Comparison of ENCODE assay signal across 10 cellular contexts in genomic region chr2:6353669-6354068, GRCh38.
DNase-seq lines count a peak whose midpoint lies in the region; ATAC-seq lines count a peak whose summit lies in the region.
"Had no signal": no experiment of that assay in that cellular context is flagged by ENCODE, and none has a peak within 500 bp of the region (broad histone marks: within the 10 kb centered on the region; RNA-seq: fewer than 3 reads in every experiment).

No MANE protein-coding gene starts in this region.

- H3K36me3 Mint-ChIP-seq in stimulated activated memory B cell treated with anti-CD40 and anti-IgM and Interleukin-4, amounts not matched to agents 10 μg/mL and 1 μg/mL and 100 μg/mL, for 72 hours = peaks cover 10% of the 10 kb centered on the region

- peaks cover 6% of the 10 kb centered on the region for H3K9me3 Mint-ChIP-seq in stimulated activated memory B cell treated with anti-CD40 and anti-IgM and Interleukin-4, amounts not matched to agents 10 μg/mL and 1 μg/mL and 100 μg/mL, for 72 hours
- H3K9me3 Mint-ChIP-seq: dendritic cell treated with granulocyte-macrophage colony-stimulating factor and Interleukin-4, amounts not matched to agents 40 ng/mL and 50 ng/mL, for 4 days had no signal

- H3K27ac Mint-ChIP-seq in stimulated activated memory B cell treated with anti-CD40 and anti-IgM and Interleukin-4, amounts not matched to agents 10 μg/mL and 1 μg/mL and 100 μg/mL, for 72 hours = no peak overlapping the region
- H3K27ac Mint-ChIP-seq: dendritic cell treated with granulocyte-macrophage colony-stimulating factor and Interleukin-4, amounts not matched to agents 40 ng/mL and 50 ng/mL, for 4 days had no signal

- ATAC-seq in GM19324 (IDR thresholded peaks at IDR 0.05; ENCODE audit: low FRiP score, unreplicated experiment) (peak; percentile 62), HG02623 (IDR thresholded peaks at IDR 0.05; ENCODE audit: unreplicated experiment) (peak; percentile 42), HG03442 (IDR thresholded peaks at IDR 0.05; ENCODE audit: unreplicated experiment) (peak; percentile 54)
- peak; percentile 62 for ATAC-seq in stimulated activated memory B cell treated with anti-CD40 and anti-IgM and Interleukin-4, amounts not matched to agents 10 μg/mL and 1 μg/mL and 100 μg/mL, for 72 hours

- H3K4me1 Mint-ChIP-seq in stimulated activated memory B cell treated with anti-CD40 and anti-IgM and Interleukin-4, amounts not matched to agents 10 μg/mL and 1 μg/mL and 100 μg/mL, for 72 hours = peaks cover 40% of the 10 kb centered on the region

- in situ Hi-C loops in G401 (cut with HindIII; ENCODE audit: low sequenced_read_pairs) = no loop called here

- no peaks in the 10 kb centered on the region for H3K27me3 Mint-ChIP-seq in stimulated activated memory B cell treated with anti-CD40 and anti-IgM and Interleukin-4, amounts not matched to agents 10 μg/mL and 1 μg/mL and 100 μg/mL, for 72 hours
- H3K27me3 Mint-ChIP-seq: dendritic cell treated with granulocyte-macrophage colony-stimulating factor and Interleukin-4, amounts not matched to agents 40 ng/mL and 50 ng/mL, for 4 days had no signal

- no peak overlapping the region for H3K4me3 Mint-ChIP-seq in stimulated activated memory B cell treated with anti-CD40 and anti-IgM and Interleukin-4, amounts not matched to agents 10 μg/mL and 1 μg/mL and 100 μg/mL, for 72 hours
- H3K4me3 Mint-ChIP-seq: dendritic cell treated with granulocyte-macrophage colony-stimulating factor and Interleukin-4, amounts not matched to agents 40 ng/mL and 50 ng/mL, for 4 days had no signal

- intact Hi-C loops in cardiac septum (cut with DNase I) = loop anchor here (2.0 kb wide), 1 partner anchor 419 kb away; no protein-coding TSS in a partner anchor

- DNase-seq in NCI-H1092 (lab: John Stamatoyannopoulos, UW) (no peak), cardiac septum (ENCODE audit: low spot score) (no peak), G401 (ENCODE audit: low spot score) (no peak)
- DNase-seq: activated CD4-positive, CD25-positive, alpha-beta regulatory T cell; activated effector memory CD4-positive, alpha-beta T cell treated with anti-CD3 and anti-CD28 coated beads, Interleukin-2, amount 50 U/mL, for 16 hours had no signal
